In genomic region chr17:72406501-72406900, GRCh38 we compare ENCODE assay signal across 22 cellular contexts.
DNase-seq lines count a peak whose midpoint lies in the region; ATAC-seq and TF ChIP-seq lines count a peak whose summit lies in the region.
"Had no signal": no experiment of that assay in that cellular context is flagged by ENCODE, and none has a peak within 500 bp of the region (broad histone marks: within the 10 kb centered on the region; RNA-seq: fewer than 3 reads in every experiment).

No MANE protein-coding gene starts in this region.

- no peak for TF ChIP-seq CTCF in MM.1S (IDR thresholded peaks at IDR 0.05; ENCODE audit: low read length)
- no peak for TF ChIP-seq CTCF in colonic mucosa (IDR thresholded peaks at IDR 0.05)
- no peak for TF ChIP-seq CTCF in osteocyte (IDR thresholded peaks at IDR 0.05)

- peaks cover 32% of the 10 kb centered on the region for H3K4me1 Mint-ChIP-seq in osteocyte (ENCODE audit: unreplicated experiment)
- H3K4me1 Mint-ChIP-seq in activated T-helper 2 cell treated with anti-CD3 and anti-CD28 coated beads, Interferon-gamma antibody, Interleukin-2, Interleukin-4, amounts not matched to agents 10 μg/mL and 5 μg/mL and 100 μg/mL, durations not matched to agents 14 hours and 24 hours and 36 hours (ENCODE audit: low read depth) = no peaks in the 10 kb centered on the region
- H3K4me1 Mint-ChIP-seq: activated naive CD4-positive, alpha-beta T cell treated with anti-CD3 and anti-CD28 coated beads, Interleukin-2, amount 50 U/mL, for 24 hours; naive thymus-derived CD8-positive, alpha-beta T cell had no signal

- no peaks in the 10 kb centered on the region for H3K9me3 Mint-ChIP-seq in osteocyte (ENCODE audit: unreplicated experiment)
- H3K9me3 Mint-ChIP-seq in activated T-helper 2 cell treated with anti-CD3 and anti-CD28 coated beads, Interferon-gamma antibody, Interleukin-2, Interleukin-4, amounts not matched to agents 10 μg/mL and 5 μg/mL and 100 μg/mL, durations not matched to agents 14 hours and 24 hours and 36 hours = no peaks in the 10 kb centered on the region
- H3K9me3 Mint-ChIP-seq: activated B cell treated with CpG ODN at 0.5 μM for 24 hours; activated naive CD4-positive, alpha-beta T cell treated with anti-CD3 and anti-CD28 coated beads, Interleukin-2, amount 50 U/mL, for 24 hours had no signal

- H3K9me3 ChIP-seq in MM.1S (replicated peaks; ENCODE audit: insufficient read depth, low read length) (no peaks in the 10 kb centered on the region), colonic mucosa (no peaks in the 10 kb centered on the region)
- H3K9me3 ChIP-seq: SJCRH30 had no signal

- H3K4me3 ChIP-seq in ACC112 (ENCODE audit: low read depth, low read length) = no peak overlapping the region
- no peak overlapping the region for H3K4me3 ChIP-seq in MM.1S (ENCODE audit: low read length)
- H3K4me3 ChIP-seq in colonic mucosa = no peak overlapping the region

- H2AFZ ChIP-seq in ACC112 (ENCODE audit: low read length, unreplicated experiment) (no peak overlapping the region), MM.1S (ENCODE audit: low read length) (no peak overlapping the region)
- H2AFZ ChIP-seq: GM23248 had no signal

- H3K27ac ChIP-seq in ACC112 (ENCODE audit: low read depth, low read length) = peak overlapping the region; percentile 91
- H3K27ac ChIP-seq in MM.1S (ENCODE audit: low read length) = peak overlapping the region; percentile 52; the same call in 1 of the 2 replicates
- peak overlapping the region; percentile 71 for H3K27ac ChIP-seq in colonic mucosa

- H3K4me3 Mint-ChIP-seq in osteocyte (ENCODE audit: unreplicated experiment) = no peak overlapping the region
- H3K4me3 Mint-ChIP-seq in activated T-helper 2 cell treated with anti-CD3 and anti-CD28 coated beads, Interferon-gamma antibody, Interleukin-2, Interleukin-4, amounts not matched to agents 10 μg/mL and 5 μg/mL and 100 μg/mL, durations not matched to agents 14 hours and 24 hours and 36 hours (ENCODE audit: low read depth) = no peak overlapping the region
- H3K4me3 Mint-ChIP-seq: activated B cell treated with CpG ODN at 0.5 μM for 24 hours; activated naive CD4-positive, alpha-beta T cell treated with anti-CD3 and anti-CD28 coated beads, Interleukin-2, amount 50 U/mL, for 24 hours; memory B cell; naive thymus-derived CD8-positive, alpha-beta T cell had no signal

- peak overlapping the region; percentile 88 for H3K27ac Mint-ChIP-seq in osteocyte (ENCODE audit: unreplicated experiment)
- H3K27ac Mint-ChIP-seq in activated T-helper 2 cell treated with anti-CD3 and anti-CD28 coated beads, Interferon-gamma antibody, Interleukin-2, Interleukin-4, amounts not matched to agents 10 μg/mL and 5 μg/mL and 100 μg/mL, durations not matched to agents 14 hours and 24 hours and 36 hours = no peak overlapping the region
- H3K27ac Mint-ChIP-seq: activated B cell treated with CpG ODN at 0.5 μM for 24 hours; activated naive CD4-positive, alpha-beta T cell treated with anti-CD3 and anti-CD28 coated beads, Interleukin-2, amount 50 U/mL, for 24 hours; naive thymus-derived CD8-positive, alpha-beta T cell; progenitor cell of endocrine pancreas had no signal

- DNase-seq in MM.1S (no peak), colonic mucosa (peak; percentile 16), osteocyte (ENCODE audit: extremely low spot score, unreplicated experiment) (no peak), DMS 273 (lab: John Stamatoyannopoulos, UW; ENCODE audit: unreplicated experiment) (no peak), superior temporal gyrus (ENCODE audit: extremely low spot score) (no peak)
- DNase-seq in activated T-helper 2 cell treated with anti-CD3 and anti-CD28 coated beads, Interferon-gamma antibody, Interleukin-2, Interleukin-4, amounts not matched to agents 10 μg/mL and 5 μg/mL and 100 μg/mL, durations not matched to agents 14 hours and 24 hours and 36 hours (ENCODE audit: low spot score) = no peak
- DNase-seq: activated B cell treated with CpG ODN at 0.5 μM for 24 hours; activated T-cell treated with anti-CD3 and anti-CD28 coated beads, Interleukin-2, amount 50 U/mL, for 48 hours; COR-L47; GM23248; kidney glomerular epithelial cell; naive thymus-derived CD8-positive, alpha-beta T cell; NCI-H2171 treated with DMSO at 0.1 percent for 48 hours; NCI-H748 treated with DMSO at 0.1 percent for 48 hours; SJCRH30; stimulated activated CD4-positive, alpha-beta T cell treated with anti-CD3 and anti-CD28 coated beads, Interleukin-2, amount 100 ng/mL, for 48 hours; T-helper 2 cell had no signal

- no peaks in the 10 kb centered on the region for H3K9me2 ChIP-seq in MM.1S (replicated peaks; ENCODE audit: insufficient read depth, low read length)

- no peak overlapping the region for H3K9ac ChIP-seq in MM.1S (ENCODE audit: low read length)
- no peak overlapping the region for H3K9ac ChIP-seq in colonic mucosa (ENCODE audit: low read depth in 2 of 2, low read length in 2 of 2)

- H3K27me3 ChIP-seq in ACC112 (ENCODE audit: insufficient read depth, low read length) (no peaks in the 10 kb centered on the region), MM.1S (replicated peaks; ENCODE audit: insufficient read depth, low read length) (no peaks in the 10 kb centered on the region), colonic mucosa (no peaks in the 10 kb centered on the region)
- H3K27me3 ChIP-seq: SJCRH30 had no signal

- intact Hi-C loops in colonic mucosa (cut with DNase I) = no loop called here
- intact Hi-C loops in activated T-helper 2 cell treated with anti-CD3 and anti-CD28 coated beads, Interferon-gamma antibody, Interleukin-2, Interleukin-4, amounts not matched to agents 10 μg/mL and 5 μg/mL and 100 μg/mL, durations not matched to agents 14 hours and 24 hours and 36 hours (cut with micrococcal nuclease) = no loop called here

- H4K20me1 ChIP-seq in MM.1S (ENCODE audit: insufficient read depth, low read length) = no peaks in the 10 kb centered on the region

- peaks cover 7% of the 10 kb centered on the region; the same call in 1 of the 2 replicates for H3F3A ChIP-seq in MM.1S (ENCODE audit: insufficient read depth, low read length)

- H3K36me3 ChIP-seq in ACC112 (ENCODE audit: insufficient read depth, low read length) (no peaks in the 10 kb centered on the region), MM.1S (replicated peaks; ENCODE audit: insufficient read depth, low read length) (peaks cover 8% of the 10 kb centered on the region; the same call in 1 of the 2 replicates), colonic mucosa (no peaks in the 10 kb centered on the region)
- H3K36me3 ChIP-seq: SJCRH30 had no signal

- H3K36me3 Mint-ChIP-seq in osteocyte (ENCODE audit: unreplicated experiment) = peaks cover 11% of the 10 kb centered on the region
- no peaks in the 10 kb centered on the region for H3K36me3 Mint-ChIP-seq in activated T-helper 2 cell treated with anti-CD3 and anti-CD28 coated beads, Interferon-gamma antibody, Interleukin-2, Interleukin-4, amounts not matched to agents 10 μg/mL and 5 μg/mL and 100 μg/mL, durations not matched to agents 14 hours and 24 hours and 36 hours (ENCODE audit: low read depth)
- H3K36me3 Mint-ChIP-seq: activated naive CD4-positive, alpha-beta T cell treated with anti-CD3 and anti-CD28 coated beads, Interleukin-2, amount 50 U/mL, for 24 hours; memory B cell; naive thymus-derived CD8-positive, alpha-beta T cell had no signal

- peak overlapping the region; percentile 30; the same call in 1 of the 2 replicates for H3K4me2 ChIP-seq in MM.1S (ENCODE audit: low read depth, low read length)

- ATAC-seq in HG02798 (IDR thresholded peaks at IDR 0.05; ENCODE audit: poor library complexity, unreplicated experiment) = no peak
- ATAC-seq: naive thymus-derived CD8-positive, alpha-beta T cell had no signal

- H3K27me3 Mint-ChIP-seq in osteocyte (ENCODE audit: unreplicated experiment) = no peaks in the 10 kb centered on the region
- H3K27me3 Mint-ChIP-seq in activated T-helper 2 cell treated with anti-CD3 and anti-CD28 coated beads, Interferon-gamma antibody, Interleukin-2, Interleukin-4, amounts not matched to agents 10 μg/mL and 5 μg/mL and 100 μg/mL, durations not matched to agents 14 hours and 24 hours and 36 hours (ENCODE audit: low read depth) = no peaks in the 10 kb centered on the region
- H3K27me3 Mint-ChIP-seq: activated B cell treated with CpG ODN at 0.5 μM for 24 hours, memory B cell had no signal

- H3K4me1 ChIP-seq in ACC112 (ENCODE audit: control insufficient read depth, insufficient read depth, low read length, unreplicated experiment) = peaks cover 46% of the 10 kb centered on the region
- H3K4me1 ChIP-seq in MM.1S (ENCODE audit: low read length) = peaks cover 20% of the 10 kb centered on the region
- peaks cover 5% of the 10 kb centered on the region for H3K4me1 ChIP-seq in colonic mucosa

- H3K79me2 ChIP-seq in ACC112 (ENCODE audit: control insufficient read depth, insufficient read depth, low read length, unreplicated experiment) (no peaks in the 10 kb centered on the region), MM.1S (ENCODE audit: low read length) (peaks cover 71% of the 10 kb centered on the region)
